In the genomic region with DNA sequence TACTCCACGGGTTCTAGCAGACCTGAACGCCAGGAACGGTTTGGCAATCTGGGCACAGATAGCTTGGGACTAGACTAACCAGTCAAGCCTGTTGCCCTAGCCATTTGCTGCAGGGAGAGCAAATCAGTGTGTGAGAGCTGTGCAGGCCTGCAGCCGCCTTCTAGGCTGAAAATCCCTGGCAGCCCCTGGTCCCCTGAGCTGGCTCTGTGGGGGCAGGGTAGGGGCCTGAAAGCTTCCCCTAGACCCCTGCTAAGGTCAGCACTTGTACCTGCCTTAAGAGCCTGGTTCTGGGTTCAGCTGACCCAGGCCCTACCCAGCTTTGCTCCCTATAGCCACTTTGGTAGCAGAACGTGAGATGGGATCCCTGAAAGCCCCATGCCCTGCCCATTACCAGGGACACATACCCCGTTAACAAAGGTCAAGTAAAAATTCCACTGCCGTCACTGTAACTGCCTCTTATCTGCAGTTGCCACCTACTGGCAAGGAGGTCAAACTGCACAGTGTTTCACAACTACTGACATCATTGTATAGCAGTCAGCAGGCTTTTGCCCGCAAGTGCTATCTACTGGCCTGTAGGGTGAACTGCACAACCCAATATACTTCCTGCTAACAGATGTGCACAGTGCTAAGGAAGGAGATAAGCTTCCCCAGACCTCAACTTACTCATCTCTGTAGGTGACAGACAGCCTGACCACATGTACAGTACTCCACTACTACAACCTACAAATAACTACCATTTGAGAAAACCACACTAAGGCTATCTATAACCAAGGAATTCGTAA, we compare ENCODE assay signal across 10 cellular contexts.
DNase-seq lines count a peak whose midpoint lies in the region; ATAC-seq lines count a peak whose summit lies in the region.
"Had no signal": no experiment of that assay in that cellular context is flagged by ENCODE, and none has a peak within 500 bp of the region (broad histone marks: within the 10 kb centered on the region; RNA-seq: fewer than 3 reads in every experiment).

No MANE protein-coding gene starts in this region.

- in situ Hi-C loops in G401 (cut with HindIII; ENCODE audit: low sequenced_read_pairs) = no loop called here

- peak overlapping the region in 4 of 7 donors; percentile 5 to 30 (median 14) for H3K27ac Mint-ChIP-seq in CD4-positive, alpha-beta memory T cell
- peak overlapping the region; percentile 7 for H3K27ac Mint-ChIP-seq in activated T-helper 17 cell treated with anti-CD3 and anti-CD28 coated beads, Interleukin-2, amount 50 U/mL, for 72 hours

- ATAC-seq in GM19328 (IDR thresholded peaks at IDR 0.05; ENCODE audit: unreplicated experiment) = peak; percentile 100
- peak; percentile 98 for ATAC-seq in HG03196 (IDR thresholded peaks at IDR 0.05; ENCODE audit: unreplicated experiment)
- ATAC-seq in activated T-helper 17 cell treated with anti-CD3 and anti-CD28 coated beads, Interleukin-2, amount 50 U/mL, for 72 hours (replicated peaks) = peak; percentile 100

- peaks cover 0 to 8% of the 10 kb centered on the region in 2 donors for H3K36me3 Mint-ChIP-seq in CD4-positive, alpha-beta memory T cell
- no peaks in the 10 kb centered on the region for H3K36me3 Mint-ChIP-seq in activated T-helper 17 cell treated with anti-CD3 and anti-CD28 coated beads, Interleukin-2, amount 50 U/mL, for 72 hours (ENCODE audit: low read depth)

- intact Hi-C loops in CD4-positive, alpha-beta memory T cell (cut with micrococcal nuclease) = loop anchor here (1.0 to 5.0 kb wide), 8 partner anchors 52 to 497 kb away; no protein-coding TSS in a partner anchor

- peak; percentile 66 to 85 (median 77) for DNase-seq in CD4-positive, alpha-beta memory T cell
- DNase-seq in RKO (ENCODE audit: low spot score) (peak; percentile 82), G401 (ENCODE audit: low spot score) (no peak)
- peak; percentile 1 to 26 for DNase-seq in stimulated activated CD8-positive, alpha-beta memory T cell treated with anti-CD3 and anti-CD28 coated beads, Interleukin-4, amount 100 ng/mL, for 1 hour (ENCODE audit: low read depth in 2 of 2, low spot score in 1 of 2)

- H3K9ac ChIP-seq in iPS-20b (ENCODE audit: low read depth, low read length) = no peak overlapping the region

- peaks cover 14% of the 10 kb centered on the region for H3K4me1 ChIP-seq in CD4-positive, alpha-beta memory T cell (ENCODE audit: insufficient read depth, low read length)
- peaks cover 7% of the 10 kb centered on the region; the same call in 1 of the 2 replicates for H3K4me1 ChIP-seq in iPS-20b (ENCODE audit: insufficient read depth, low read length)

- peaks cover 0 to 22% (median 13%) of the 10 kb centered on the region in 8 donors for H3K9me3 Mint-ChIP-seq in CD4-positive, alpha-beta memory T cell
- peaks cover 4% of the 10 kb centered on the region for H3K9me3 Mint-ChIP-seq in activated T-helper 17 cell treated with anti-CD3 and anti-CD28 coated beads, Interleukin-2, amount 50 U/mL, for 72 hours

- H3K27me3 ChIP-seq in CD4-positive, alpha-beta memory T cell (ENCODE audit: insufficient read depth, low read length) = peaks cover 4% of the 10 kb centered on the region
- no peaks in the 10 kb centered on the region for H3K27me3 ChIP-seq in iPS-20b (ENCODE audit: insufficient read depth, low read length)

- no peaks in the 10 kb centered on the region for H3K9me3 ChIP-seq in CD4-positive, alpha-beta memory T cell (ENCODE audit: control insufficient read depth in 1 of 2, low read length in 2 of 2)
- no peaks in the 10 kb centered on the region for H3K9me3 ChIP-seq in iPS-20b (ENCODE audit: insufficient read depth, low read depth, low read length)
- H3K9me3 ChIP-seq: thoracic aorta had no signal

- POLR2A ChIA-PET in CD4-positive, alpha-beta memory T cell (lab: Charles Lee; ENCODE audit: partially characterized antibody) = interaction anchor here (0.7 to 2.8 kb wide), 9 partner anchors 30 to 247 kb away, joined by 3 to 14 read pairs (median 3); no protein-coding TSS in a partner anchor

- H3K36me3 ChIP-seq in CD4-positive, alpha-beta memory T cell (ENCODE audit: insufficient read depth, low read length) = no peaks in the 10 kb centered on the region
- H3K36me3 ChIP-seq in iPS-20b (ENCODE audit: insufficient read depth, low read depth, low read length) = no peaks in the 10 kb centered on the region
- H3K36me3 ChIP-seq: thoracic aorta had no signal

- H3K4me3 Mint-ChIP-seq in CD4-positive, alpha-beta memory T cell = peak overlapping the region in 3 of 8 donors; percentile 15 to 69 (median 27)
- H3K4me3 Mint-ChIP-seq in activated T-helper 17 cell treated with anti-CD3 and anti-CD28 coated beads, Interleukin-2, amount 50 U/mL, for 72 hours = peak overlapping the region; percentile 4

- H3K27me3 Mint-ChIP-seq in CD4-positive, alpha-beta memory T cell = peaks cover 9% of the 10 kb centered on the region in 2 donors
- peaks cover 7% of the 10 kb centered on the region for H3K27me3 Mint-ChIP-seq in activated T-helper 17 cell treated with anti-CD3 and anti-CD28 coated beads, Interleukin-2, amount 50 U/mL, for 72 hours

- CTCF ChIA-PET in CD4-positive, alpha-beta memory T cell (lab: Charles Lee; ENCODE audit: partially characterized antibody) = interaction anchor here (0.6 to 7.6 kb wide), 62 partner anchors 9 to 495 kb away, joined by 3 to 106 read pairs (median 5); partner anchors contain the start of gene OLIG3

- H3K4me1 Mint-ChIP-seq in CD4-positive, alpha-beta memory T cell = peaks cover 9 to 19% (median 14%) of the 10 kb centered on the region in 4 donors
- peaks cover 9% of the 10 kb centered on the region for H3K4me1 Mint-ChIP-seq in activated T-helper 17 cell treated with anti-CD3 and anti-CD28 coated beads, Interleukin-2, amount 50 U/mL, for 72 hours

- H3K4me3 ChIP-seq in CD4-positive, alpha-beta memory T cell (ENCODE audit: low read length in 2 of 2) = no peak overlapping the region
- no peak overlapping the region for H3K4me3 ChIP-seq in iPS-20b (ENCODE audit: low read length)
- H3K4me3 ChIP-seq: SK-N-MC, thoracic aorta had no signal

- no peak overlapping the region for H3K27ac ChIP-seq in CD4-positive, alpha-beta memory T cell (ENCODE audit: low read depth, low read length)
- peak overlapping the region; percentile 33 for H3K27ac ChIP-seq in iPS-20b (ENCODE audit: low read length)
- H3K27ac ChIP-seq: SK-N-MC, thoracic aorta had no signal
